Comparison of ENCODE assay signal across 9 cellular contexts in the genomic region with DNA sequence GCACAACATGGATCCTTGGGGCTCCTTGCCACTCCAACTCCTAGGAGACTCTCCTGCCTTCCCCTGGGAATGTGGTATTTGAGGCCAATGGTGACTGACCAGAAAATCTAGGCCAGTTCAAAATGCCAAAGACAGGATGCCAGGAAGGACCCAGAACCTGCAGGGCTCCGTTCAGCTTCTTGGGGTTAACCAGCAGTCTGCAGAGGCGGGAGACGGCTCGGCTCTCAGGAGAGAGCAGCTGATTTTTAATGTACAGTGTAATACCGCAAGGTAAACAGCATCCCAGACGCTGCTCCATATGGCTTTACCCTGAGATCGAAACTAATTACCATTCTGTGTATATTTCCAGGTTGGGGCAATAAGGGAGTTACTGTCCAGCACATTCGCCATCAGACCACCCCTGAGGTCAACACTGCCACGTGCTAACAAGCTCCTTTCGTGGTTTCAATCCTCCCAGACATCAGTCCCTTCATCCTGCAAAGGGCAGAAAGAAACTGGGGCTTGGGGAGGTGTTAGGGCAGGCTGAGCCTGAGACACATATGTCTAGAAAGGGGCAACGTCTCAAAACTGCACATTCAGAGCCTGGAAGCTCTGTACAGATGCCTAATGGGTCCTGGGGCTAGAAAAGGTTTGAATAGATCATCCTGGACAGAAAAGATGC. TPM values are rescaled to one million over a fixed set of nuclear protein-coding genes. Genes with fewer than 3 reads are reported as not detected.
A peak's percentile ranks its signal among the peaks of the same experiment; 100 is the strongest.
DNase-seq lines count a peak whose midpoint lies in the region; ATAC-seq and TF ChIP-seq lines count a peak whose summit lies in the region.
"Had no signal": no experiment of that assay in that cellular context is flagged by ENCODE, and none has a peak within 500 bp of the region (broad histone marks: within the 10 kb centered on the region; RNA-seq: fewer than 3 reads in every experiment).

No MANE protein-coding gene starts in this region.

- H3K9me3 ChIP-seq in left ventricle myocardium inferior (replicated peaks) (no peaks in the 10 kb centered on the region), right atrium auricular region (no peaks in the 10 kb centered on the region)

- H3K27ac ChIP-seq in left ventricle myocardium inferior (replicated peaks) (no peak overlapping the region), right atrium auricular region (no peak overlapping the region)

- no peaks in the 10 kb centered on the region for H3K9me3 Mint-ChIP-seq in activated naive CD4-positive, alpha-beta T cell treated with anti-CD3 and anti-CD28 coated beads, Interleukin-2, amount 50 U/mL, for 72 hours
- no peaks in the 10 kb centered on the region for H3K9me3 Mint-ChIP-seq in natural killer cell

- TF ChIP-seq CTCF in natural killer cell (IDR thresholded peaks at IDR 0.05) = no peak
- TF ChIP-seq CTCF in left ventricle myocardium inferior (IDR thresholded peaks at IDR 0.05; ENCODE audit: borderline replicate concordance) = no peak
- TF ChIP-seq CTCF in right atrium auricular region (IDR thresholded peaks at IDR 0.05) = no peak

- H3K4me1 Mint-ChIP-seq in natural killer cell = peaks cover 73 to 82% of the 10 kb centered on the region in 2 donors

- peak overlapping the region; percentile 77 for H3K4me3 Mint-ChIP-seq in natural killer cell

- H3K4me3 ChIP-seq in left ventricle myocardium inferior (no peak overlapping the region), right atrium auricular region (no peak overlapping the region)

- peaks cover 81% of the 10 kb centered on the region for H3K4me1 ChIP-seq in left ventricle myocardium inferior
- H3K4me1 ChIP-seq in right atrium auricular region = peaks cover 0 to 62% of the 10 kb centered on the region in 2 donors

- no peak for ATAC-seq in activated naive CD4-positive, alpha-beta T cell treated with anti-CD3 and anti-CD28 coated beads, Interleukin-2, amount 50 U/mL, for 72 hours
- peak in 2 of 3 donors; percentile 3 to 21 for ATAC-seq in natural killer cell

- peaks cover 14 to 52% of the 10 kb centered on the region in 2 donors for H3K36me3 Mint-ChIP-seq in activated naive CD4-positive, alpha-beta T cell treated with anti-CD3 and anti-CD28 coated beads, Interleukin-2, amount 50 U/mL, for 72 hours
- no peaks in the 10 kb centered on the region for H3K36me3 Mint-ChIP-seq in natural killer cell

- DNase-seq in COLO668 (lab: John Stamatoyannopoulos, UW; ENCODE audit: unreplicated experiment) (peak; percentile 68), NCI-H146 treated with DMSO at 0.1 percent for 48 hours (lab: John Stamatoyannopoulos, UW; ENCODE audit: unreplicated experiment) (peak; percentile 47), natural killer cell (no peak), NCI-H446 (lab: John Stamatoyannopoulos, UW) (no peak), left ventricle myocardium inferior (no peak), right atrium auricular region (ENCODE audit: low spot score) (no peak)
- no peak for DNase-seq in activated naive CD4-positive, alpha-beta T cell treated with anti-CD3 and anti-CD28 coated beads, Interleukin-2, amount 50 U/mL, for 72 hours (ENCODE audit: low spot score in 2 of 2)
- DNase-seq: occipital lobe, Right ventricle myocardium superior had no signal

- peak overlapping the region; percentile 82 to 98 for H3K27ac Mint-ChIP-seq in activated naive CD4-positive, alpha-beta T cell treated with anti-CD3 and anti-CD28 coated beads, Interleukin-2, amount 50 U/mL, for 72 hours
- H3K27ac Mint-ChIP-seq in natural killer cell = peak overlapping the region; percentile 84 to 86

- no peaks in the 10 kb centered on the region for H3K36me3 ChIP-seq in left ventricle myocardium inferior
- H3K36me3 ChIP-seq in right atrium auricular region = no peaks in the 10 kb centered on the region

- H3K27me3 ChIP-seq in left ventricle myocardium inferior (ENCODE audit: low read depth) = no peaks in the 10 kb centered on the region
- no peaks in the 10 kb centered on the region for H3K27me3 ChIP-seq in right atrium auricular region

- intact Hi-C loops in natural killer cell (cut with micrococcal nuclease) (no loop called here), left ventricle myocardium inferior (cut with micrococcal nuclease) (no loop called here)

- H3K27me3 Mint-ChIP-seq in natural killer cell (ENCODE audit: low read depth in 2 of 2) = no peaks in the 10 kb centered on the region

RNA-seq across cellular contexts. Expression of a gene that starts 16.7 kb away (rescaled TPM):
- 10 to 100 TPM; 37.5 to 51.3 TPM for total RNA-seq in activated naive CD4-positive, alpha-beta T cell treated with anti-CD3 and anti-CD28 coated beads, Interleukin-2, amount 50 U/mL, for 72 hours
- total RNA-seq in natural killer cell (100 to 1,000 TPM in 1 of 3 donors, 10 to 100 TPM in 2; 92.2 to 133 (median 99.0) TPM), left ventricle myocardium inferior (15.7 TPM), right atrium auricular region (10 to 100 TPM; 10.8 to 11.0 TPM)

Comparison
In these comparisons a context has a peak if more than half of its experiments do, and no peak if none do; other contexts are left out.
1. DNase-seq: peak in COLO668 (single experiment) and NCI-H146 treated with DMSO at 0.1 percent for 48 hours (single experiment); none in activated naive CD4-positive, alpha-beta T cell treated with anti-CD3 and anti-CD28 coated beads, Interleukin-2, amount 50 U/mL, for 72 hours (0 of 2), natural killer cell (single experiment), NCI-H446 (0 of 2), left ventricle myocardium inferior (single experiment) and right atrium auricular region (single experiment).
2. ATAC-seq: peak in natural killer cell (2 of 3); none in activated naive CD4-positive, alpha-beta T cell treated with anti-CD3 and anti-CD28 coated beads, Interleukin-2, amount 50 U/mL, for 72 hours (0 of 2).